8 cellular contexts compared by ENCODE assay signal in genomic region chr7:3028071-3028766, GRCh38. TPM values are rescaled to one million over a fixed set of nuclear protein-coding genes. Genes with fewer than 3 reads are reported as not detected.
DNase-seq lines count a peak whose midpoint lies in the region; ATAC-seq and TF ChIP-seq lines count a peak whose summit lies in the region.

No MANE protein-coding gene starts in this region.

- CTCF ChIA-PET in AG04450 (lab: Charles Lee) = interaction anchor here (0.5 kb wide), 1 partner anchor 126 kb away, joined by 3 read pairs; no protein-coding TSS in a partner anchor
- CTCF ChIA-PET in MCF 10A (lab: Yijun Ruan, JAX) = interaction anchor here (0.7 to 1.0 kb wide), 2 partner anchors 22 to 264 kb away, joined by 3 to 5 read pairs; no protein-coding TSS in a partner anchor
- CTCF ChIA-PET in A673 (lab: Charles Lee) = no interaction called here

- H3K9ac ChIP-seq in SK-N-MC (ENCODE audit: insufficient read length) = peak overlapping the region; percentile 46

- no peaks in the 10 kb centered on the region for H3K4me1 ChIP-seq in A673 (ENCODE audit: insufficient read depth, low read length, poor library complexity, severe bottlenecking)

- BruUV-seq in MCF 10A (replicated peaks; lab: Mats Ljungman, UMichigan) (no TSS peak), A673 (replicated peaks; lab: Mats Ljungman, UMichigan) (no TSS peak)

- H3K9me3 ChIP-seq in AG04450 (ENCODE audit: control insufficient read depth, insufficient read depth, low read length) (no peaks in the 10 kb centered on the region), SK-N-MC (ENCODE audit: low read depth, low read length) (peaks cover 3% of the 10 kb centered on the region; the same call in 1 of the 2 replicates), A673 (ENCODE audit: low read depth, low read length, poor library complexity, severe bottlenecking) (peaks cover 13% of the 10 kb centered on the region)

- no peaks in the 10 kb centered on the region for H3K9me3 Mint-ChIP-seq in MCF 10A (ENCODE audit: unreplicated experiment)
- peaks cover 0 to 22% (median 10%) of the 10 kb centered on the region in 9 donors for H3K9me3 Mint-ChIP-seq in naive thymus-derived CD8-positive, alpha-beta T cell

- H3K27me3 ChIP-seq in AG04450 (ENCODE audit: control insufficient read depth, insufficient read depth, low read length) = no peaks in the 10 kb centered on the region
- H3K27me3 ChIP-seq in A673 (replicated peaks; ENCODE audit: insufficient read depth, low read depth, low read length, poor library complexity) = peaks cover 16% of the 10 kb centered on the region

- no peak overlapping the region for H3K4me3 Mint-ChIP-seq in MCF 10A (ENCODE audit: unreplicated experiment)
- H3K4me3 Mint-ChIP-seq in naive thymus-derived CD8-positive, alpha-beta T cell = peak overlapping the region; percentile 26 to 81 (median 64)

- H3K36me3 ChIP-seq in SK-N-MC (ENCODE audit: insufficient read depth, low read length) = 0 out of 2 replicates have a peak, but pooled peaks cover 3% of the 10 kb centered on the region
- no peaks in the 10 kb centered on the region for H3K36me3 ChIP-seq in A673 (ENCODE audit: insufficient read depth, low read length, poor library complexity, severe bottlenecking)

- H3K27ac ChIP-seq in AG04450 (ENCODE audit: low read depth, low read length) (peak overlapping the region; percentile 11), SK-N-MC (peak overlapping the region; percentile 86), A673 (ENCODE audit: low read depth, low read length, poor library complexity, severe bottlenecking) (no peak overlapping the region)

- POLR2A ChIA-PET in AG04450 (lab: Yijun Ruan, JAX) = interaction anchor here (0.7 kb wide), 2 partner anchors 51 to 341 kb away, joined by 5 to 7 read pairs; no protein-coding TSS in a partner anchor
- POLR2A ChIA-PET in MCF 10A (lab: Yijun Ruan, JAX) = no interaction called here
- POLR2A ChIA-PET in naive thymus-derived CD8-positive, alpha-beta T cell (lab: Charles Lee) = interaction anchor here (0.7 kb wide), 2 partner anchors 106 to 116 kb away, joined by 5 to 8 read pairs; no protein-coding TSS in a partner anchor
- POLR2A ChIA-PET in A673 (lab: Charles Lee; ENCODE audit: low non-redundant PET) = no interaction called here

- H3K36me3 Mint-ChIP-seq in MCF 10A (ENCODE audit: insufficient read depth, unreplicated experiment) = no peaks in the 10 kb centered on the region
- peaks cover 24 to 82% (median 54%) of the 10 kb centered on the region in 3 donors for H3K36me3 Mint-ChIP-seq in naive thymus-derived CD8-positive, alpha-beta T cell

- no peak for TF ChIP-seq CTCF in AG04450 (IDR thresholded peaks at IDR 0.05; ENCODE audit: low read depth, low read length)
- TF ChIP-seq CTCF in MCF 10A (IDR thresholded peaks at IDR 0.05; ENCODE audit: unreplicated experiment) = no peak
- TF ChIP-seq CTCF in A673 (conservative IDR thresholded peaks at IDR 0.05; ENCODE audit: low read depth, low read length) = no peak

- DNase-seq in AG04450 (ENCODE audit: low read depth, low spot score) = no peak
- no peak for DNase-seq in SK-N-MC (ENCODE audit: low read depth, low spot score)
- DNase-seq in MCF 10A (ENCODE audit: unreplicated experiment) = peak; percentile 57
- no peak for DNase-seq in naive thymus-derived CD8-positive, alpha-beta T cell
- no peak for DNase-seq in left lobe of liver (ENCODE audit: low spot score)
- DNase-seq in A673 (ENCODE audit: low spot score) = no peak
- DNase-seq in NAMALWA (ENCODE audit: low spot score) = no peak

- H3K4me3 ChIP-seq in AG04450 (ENCODE audit: low read depth, low read length) (peak overlapping the region; percentile 31), SK-N-MC (peak overlapping the region; percentile 3; the same call in 1 of the 2 replicates), A673 (ENCODE audit: low read depth, low read length, poor library complexity, severe bottlenecking) (no peak overlapping the region)

- peak overlapping the region; percentile 59 for H3K27ac Mint-ChIP-seq in MCF 10A (ENCODE audit: low read depth, unreplicated experiment)
- peak overlapping the region; percentile 77 to 93 (median 88) for H3K27ac Mint-ChIP-seq in naive thymus-derived CD8-positive, alpha-beta T cell

- H3K27me3 Mint-ChIP-seq in MCF 10A (ENCODE audit: insufficient read depth, unreplicated experiment) = no peaks in the 10 kb centered on the region
- H3K27me3 Mint-ChIP-seq in naive thymus-derived CD8-positive, alpha-beta T cell = no peaks in the 10 kb centered on the region

- peak; percentile 63 to 74 for ATAC-seq in naive thymus-derived CD8-positive, alpha-beta T cell
- ATAC-seq in left lobe of liver (no peak), HG03025 (IDR thresholded peaks at IDR 0.05; ENCODE audit: low FRiP score, unreplicated experiment) (no peak)

- intact Hi-C loops in MCF 10A (cut with micrococcal nuclease) (no loop called here), A673 (cut with micrococcal nuclease; ENCODE audit: unreplicated experiment) (no loop called here)

- no peaks in the 10 kb centered on the region for H3K4me1 Mint-ChIP-seq in MCF 10A (ENCODE audit: insufficient read depth, unreplicated experiment)
- H3K4me1 Mint-ChIP-seq in naive thymus-derived CD8-positive, alpha-beta T cell = peaks cover 32 to 68% (median 66%) of the 10 kb centered on the region in 4 donors

RNA-seq across cellular contexts. Expression of gene CARD11, which starts 15.4 kb away (rescaled TPM):
- polyA plus RNA-seq in AG04450 (2011; rRNA removed) = 1.2 TPM in 2 replicates
- 2.8 and 5.1 TPM in 2 replicates for polyA minus RNA-seq in AG04450 (2011; rRNA and poly(A)+ RNA removed)
- total RNA-seq in MCF 10A (2022) (not detected in 2 replicates), left lobe of liver (0.63 TPM), A673 (2021) (1.6 and 1.8 TPM in 2 replicates)
- total RNA-seq in naive thymus-derived CD8-positive, alpha-beta T cell = 100 to 1,000 TPM; 104 to 109 TPM
- 10 to 100 TPM; 10.8 to 40.2 (median 18.9) TPM for polyA plus RNA-seq in naive thymus-derived CD8-positive, alpha-beta T cell

Comparison
In these comparisons a context has a peak if more than half of its experiments do, and no peak if none do; other contexts are left out.
1. ATAC-seq: peak in naive thymus-derived CD8-positive, alpha-beta T cell (2 of 2); none in left lobe of liver (single experiment) and HG03025 (single experiment).
2. RNA of gene CARD11, which starts 15.4 kb away (total RNA-seq): 104 to 109 TPM in naive thymus-derived CD8-positive, alpha-beta T cell; 1.6 to 1.8 TPM in A673, 0.63 TPM in left lobe of liver (single experiment) and not detected in MCF 10A; every median in the first group is over 10 times any median in the second.
3. POLR2A ChIA-PET loops: an anchor here in AG04450 (0.7 kb wide) and naive thymus-derived CD8-positive, alpha-beta T cell (0.7 kb wide); none called in MCF 10A and A673.